In the genomic region with DNA sequence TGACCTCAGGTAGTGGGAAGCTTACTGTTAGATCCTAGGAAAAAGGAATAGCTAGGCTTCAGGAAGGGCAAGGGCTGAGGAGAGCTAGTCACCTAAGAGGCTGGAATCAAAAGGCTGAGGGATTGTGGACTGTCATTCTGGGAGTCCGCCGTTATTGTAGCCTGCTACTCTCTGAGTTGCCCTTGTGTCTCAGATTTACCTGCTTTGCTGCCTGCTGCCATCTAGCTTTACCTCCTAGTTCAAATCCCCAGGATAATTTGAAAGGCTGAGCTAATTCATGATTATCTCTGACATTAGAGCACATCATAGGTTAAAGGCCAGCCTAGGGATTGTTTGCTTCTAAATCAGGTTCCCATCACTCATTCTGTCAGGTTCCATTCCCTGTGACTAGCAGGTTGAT, we compare ENCODE assay signal across 2 cellular contexts.
TF ChIP-seq lines count a peak whose summit lies in the region.

No MANE protein-coding gene starts in this region.

TF ChIP-seq in GM23338, 12 proteins besides CTCF, POLR2A, EP300 and RAD21 (continued from another document and continues in another):
- no peak for TF ChIP-seq ZNF114 (CRISPR knock-in tag; IDR thresholded peaks at IDR 0.05)
- TF ChIP-seq ZNF331 (CRISPR knock-in tag; IDR thresholded peaks at IDR 0.05; ENCODE audit: low read depth): no peak
- TF ChIP-seq NANOG (IDR thresholded peaks at IDR 0.05; ENCODE audit: borderline replicate concordance): no peak
- no peak for TF ChIP-seq REST (IDR thresholded peaks at IDR 0.05; ENCODE audit: unreplicated experiment)
- TF ChIP-seq, protein P1, sequence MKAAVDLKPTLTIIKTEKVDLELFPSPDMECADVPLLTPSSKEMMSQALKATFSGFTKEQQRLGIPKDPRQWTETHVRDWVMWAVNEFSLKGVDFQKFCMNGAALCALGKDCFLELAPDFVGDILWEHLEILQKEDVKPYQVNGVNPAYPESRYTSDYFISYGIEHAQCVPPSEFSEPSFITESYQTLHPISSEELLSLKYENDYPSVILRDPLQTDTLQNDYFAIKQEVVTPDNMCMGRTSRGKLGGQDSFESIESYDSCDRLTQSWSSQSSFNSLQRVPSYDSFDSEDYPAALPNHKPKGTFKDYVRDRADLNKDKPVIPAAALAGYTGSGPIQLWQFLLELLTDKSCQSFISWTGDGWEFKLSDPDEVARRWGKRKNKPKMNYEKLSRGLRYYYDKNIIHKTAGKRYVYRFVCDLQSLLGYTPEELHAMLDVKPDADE (IDR thresholded peaks at IDR 0.05): no peak
- TF ChIP-seq ZNF462 (CRISPR knock-in tag; IDR thresholded peaks at IDR 0.05): no peak
- TF ChIP-seq EZH2phosphoT487 (IDR thresholded peaks at IDR 0.05; ENCODE audit: unreplicated experiment): no peak
- TF ChIP-seq EZH2 (IDR thresholded peaks at IDR 0.05; ENCODE audit: low read depth, unreplicated experiment): no peak
- TF ChIP-seq CREB1 (CRISPR knock-in tag; IDR thresholded peaks at IDR 0.05; ENCODE audit: low read depth): no peak
- no peak for TF ChIP-seq STAT1 (IDR thresholded peaks at IDR 0.05; ENCODE audit: unreplicated experiment)

TF ChIP-seq in H1, 55 proteins besides CTCF, POLR2A, EP300 and RAD21:
- TF ChIP-seq, protein P2, sequence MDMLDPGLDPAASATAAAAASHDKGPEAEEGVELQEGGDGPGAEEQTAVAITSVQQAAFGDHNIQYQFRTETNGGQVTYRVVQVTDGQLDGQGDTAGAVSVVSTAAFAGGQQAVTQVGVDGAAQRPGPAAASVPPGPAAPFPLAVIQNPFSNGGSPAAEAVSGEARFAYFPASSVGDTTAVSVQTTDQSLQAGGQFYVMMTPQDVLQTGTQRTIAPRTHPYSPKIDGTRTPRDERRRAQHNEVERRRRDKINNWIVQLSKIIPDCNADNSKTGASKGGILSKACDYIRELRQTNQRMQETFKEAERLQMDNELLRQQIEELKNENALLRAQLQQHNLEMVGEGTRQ (IDR thresholded peaks at IDR 0.05; ENCODE audit: low read length): no peak
- TF ChIP-seq TAF7 (optimal IDR thresholded peaks at IDR 0.05; ENCODE audit: borderline replicate concordance, low read depth, low read length) (no peak), KDM5A (IDR thresholded peaks at IDR 0.05; ENCODE audit: low read length) (no peak), EGR1 (IDR thresholded peaks at IDR 0.05; ENCODE audit: borderline replicate concordance, low read depth, low read length) (no peak), PHF8 (conservative IDR thresholded peaks at IDR 0.05; ENCODE audit: low read depth, low read length) (no peak)
TF ChIP-seq in H1: peak in this region for 0.
